In the genomic region with DNA sequence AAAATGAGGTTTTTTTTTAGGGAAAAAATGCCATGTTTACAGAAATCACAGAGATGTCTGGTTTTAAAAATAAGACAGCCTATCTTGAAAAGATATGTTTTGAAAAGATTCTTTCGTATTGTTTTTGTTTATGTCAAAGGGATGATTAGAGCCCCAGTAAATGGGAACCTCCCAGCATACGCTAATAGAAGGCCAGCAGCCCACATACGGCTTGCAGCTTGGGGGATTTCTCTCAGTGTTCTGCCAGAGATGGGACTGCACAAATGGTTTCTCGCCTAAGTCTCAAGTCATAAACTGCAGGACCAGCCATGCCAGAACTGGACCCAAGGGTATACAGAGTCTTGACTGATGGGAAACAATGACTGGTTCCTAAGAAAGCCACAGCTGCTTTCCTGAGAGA, we compare ENCODE assay signal across 25 cellular contexts.
"Had no signal": no experiment of that assay in that cellular context is flagged by ENCODE, and none has a peak within 500 bp of the region (broad histone marks: within the 10 kb centered on the region; RNA-seq: fewer than 3 reads in every experiment).

No MANE protein-coding gene starts in this region.

- FAIRE-seq: astrocyte, K562 had no signal

- ATAC-seq: activated CD4-positive, alpha-beta T cell treated with anti-CD3 and anti-CD28 coated beads for 36 hours; activated T-helper 17 cell treated with anti-CD3 and anti-CD28 coated beads, Interleukin-2, amount 50 U/mL, for 72 hours; K562 had no signal

- H3K27me3 Mint-ChIP-seq: activated CD4-positive, alpha-beta memory T cell treated with anti-CD3 and anti-CD28 coated beads, Interleukin-2, amount 10 ng/mL, durations not matched to agents 7 days and 5 days; activated CD4-positive, alpha-beta T cell treated with anti-CD3 and anti-CD28 coated beads for 36 hours; activated naive CD8-positive, alpha-beta T cell; activated T-helper 17 cell treated with anti-CD3 and anti-CD28 coated beads, Interleukin-2, amount 50 U/mL, for 72 hours had no signal

- DNase-seq: activated CD4-positive, alpha-beta memory T cell treated with anti-CD3 and anti-CD28 coated beads, Interleukin-2, amount 10 ng/mL, durations not matched to agents 7 days and 5 days; activated CD4-positive, alpha-beta T cell treated with anti-CD3 and anti-CD28 coated beads for 36 hours; activated CD4-positive, alpha-beta T cell treated with anti-CD3 and anti-CD28 coated beads, Interleukin-2, amount 50 U/mL, for 1 hour; activated gamma-delta T cell; activated naive CD4-positive, alpha-beta T cell treated with anti-CD3 and anti-CD28 coated beads for 36 hours; activated T-cell treated with anti-CD3 and anti-CD28 coated beads for 4 hours; activated T-cell treated with anti-CD3 and anti-CD28 coated beads, Interleukin-2, amount 50 U/mL, for 48 hours; amygdala; Kasumi-1; NCI-H1048; NCI-H187; NCI-H2081; NCI-H2171; NCI-H345; NCI-H510A; NCI-H526 treated with DMSO at 0.1 percent for 48 hours; SIG-M5; T-helper 1 cell had no signal

- H3K36me3 Mint-ChIP-seq: activated naive CD8-positive, alpha-beta T cell; brain had no signal

- H3K9me3 Mint-ChIP-seq: activated CD4-positive, alpha-beta memory T cell treated with anti-CD3 and anti-CD28 coated beads, Interleukin-2, amount 10 ng/mL, durations not matched to agents 7 days and 5 days; activated naive CD4-positive, alpha-beta T cell treated with anti-CD3 and anti-CD28 coated beads for 36 hours; activated T-helper 17 cell treated with anti-CD3 and anti-CD28 coated beads, Interleukin-2, amount 50 U/mL, for 72 hours; brain had no signal

- H3K4me3 Mint-ChIP-seq: activated CD4-positive, alpha-beta memory T cell treated with anti-CD3 and anti-CD28 coated beads, Interleukin-2, amount 10 ng/mL, durations not matched to agents 7 days and 5 days; activated CD4-positive, alpha-beta T cell treated with anti-CD3 and anti-CD28 coated beads for 36 hours; activated naive CD4-positive, alpha-beta T cell treated with anti-CD3 and anti-CD28 coated beads for 36 hours; activated naive CD8-positive, alpha-beta T cell; activated T-helper 17 cell treated with anti-CD3 and anti-CD28 coated beads, Interleukin-2, amount 50 U/mL, for 72 hours; brain had no signal

- H3K27ac ChIP-seq: cardiac muscle cell, VCaP had no signal

- H3K4me1 Mint-ChIP-seq: activated CD4-positive, alpha-beta memory T cell treated with anti-CD3 and anti-CD28 coated beads, Interleukin-2, amount 10 ng/mL, durations not matched to agents 7 days and 5 days; activated CD4-positive, alpha-beta T cell treated with anti-CD3 and anti-CD28 coated beads for 36 hours; activated T-helper 17 cell treated with anti-CD3 and anti-CD28 coated beads, Interleukin-2, amount 50 U/mL, for 72 hours; brain had no signal

- H3K36me3 ChIP-seq: cardiac muscle cell had no signal

- H3K4me3 ChIP-seq: cardiac muscle cell, K562 had no signal

- H3K27ac Mint-ChIP-seq: activated CD4-positive, alpha-beta memory T cell treated with anti-CD3 and anti-CD28 coated beads, Interleukin-2, amount 10 ng/mL, durations not matched to agents 7 days and 5 days; activated CD4-positive, alpha-beta T cell treated with anti-CD3 and anti-CD28 coated beads for 36 hours; activated naive CD4-positive, alpha-beta T cell treated with anti-CD3 and anti-CD28 coated beads for 36 hours; activated naive CD8-positive, alpha-beta T cell; activated T-helper 17 cell treated with anti-CD3 and anti-CD28 coated beads, Interleukin-2, amount 50 U/mL, for 72 hours had no signal

- H3K27me3 ChIP-seq: cardiac muscle cell had no signal
